In the genomic region with DNA sequence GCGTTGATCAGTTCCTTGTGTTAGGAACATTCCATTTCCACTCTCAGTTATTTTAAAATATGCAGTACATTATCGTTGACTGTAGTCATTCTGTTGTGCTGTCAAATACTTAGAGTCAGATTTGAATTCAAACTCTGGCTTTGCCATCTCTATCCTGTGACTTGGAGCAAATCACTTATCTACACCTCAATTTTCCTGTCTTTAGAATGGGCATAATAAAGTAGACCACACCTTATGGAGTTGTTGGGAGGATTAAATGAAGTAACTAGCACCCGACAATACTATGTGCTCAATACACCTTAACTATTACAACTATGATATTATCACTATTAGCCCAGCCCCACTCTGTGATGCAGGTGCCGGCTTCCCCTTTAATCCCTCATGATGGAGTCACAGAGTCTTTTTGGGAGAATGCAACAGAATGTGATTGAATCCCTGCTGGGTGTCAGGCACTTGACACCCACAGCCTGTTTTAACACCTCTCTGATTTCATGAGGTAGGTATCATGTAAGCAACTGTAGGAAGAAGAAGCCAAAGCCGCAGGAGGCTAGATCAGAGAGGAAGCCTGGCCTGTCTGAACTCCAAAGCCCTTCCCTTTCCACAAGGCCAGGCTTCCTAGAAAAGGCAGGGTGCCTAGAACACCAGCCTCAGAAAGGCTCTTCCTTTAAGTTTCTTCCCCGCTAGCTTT, we compare ENCODE assay signal across 19 cellular contexts.
"Had no signal": no experiment of that assay in that cellular context is flagged by ENCODE, and none has a peak within 500 bp of the region (broad histone marks: within the 10 kb centered on the region; RNA-seq: fewer than 3 reads in every experiment).

No MANE protein-coding gene starts in this region.

- H3K27me3 Mint-ChIP-seq: type B pancreatic cell had no signal

- H3K4me1 ChIP-seq: foreskin keratinocyte, parathyroid adenoma, psoas muscle had no signal

- H3K9me3 ChIP-seq: psoas muscle had no signal

- DNase-seq: central memory CD4-positive, alpha-beta T cell; effector memory CD4-positive, alpha-beta T cell; foreskin keratinocyte; hippocampal formation; kidney glomerular epithelial cell; midbrain; naive B cell; occipital lobe; psoas muscle; retina; stimulated activated CD4-positive, alpha-beta T cell treated with anti-CD3 and anti-CD28 coated beads, Interleukin-2, amount 100 ng/mL, for 24 hours; stimulated activated naive CD4-positive, alpha-beta T cell treated with Interleukin-2 at 50 U/mL for 16 hours had no signal

- FAIRE-seq: islet of Langerhans, urothelium cell line had no signal

- H3K4me3 Mint-ChIP-seq: naive B cell, nephron, type B pancreatic cell had no signal

- H3K4me3 ChIP-seq: psoas muscle had no signal

- H3K79me2 ChIP-seq: parathyroid adenoma had no signal

- H3K27ac Mint-ChIP-seq: naive B cell, type B pancreatic cell had no signal

- ATAC-seq: foreskin keratinocyte, psoas muscle, sciatic nerve had no signal

- H3K4me1 Mint-ChIP-seq: naive B cell had no signal

- H3K27ac ChIP-seq: epithelial cell of prostate, foreskin keratinocyte, parathyroid adenoma, psoas muscle had no signal

- H3K27me3 ChIP-seq: foreskin keratinocyte had no signal

- H3K36me3 Mint-ChIP-seq: naive B cell had no signal

- H3K9ac ChIP-seq: parathyroid adenoma had no signal

- H2AFZ ChIP-seq: parathyroid adenoma had no signal
